14 cellular contexts compared by ENCODE assay signal in the genomic region with DNA sequence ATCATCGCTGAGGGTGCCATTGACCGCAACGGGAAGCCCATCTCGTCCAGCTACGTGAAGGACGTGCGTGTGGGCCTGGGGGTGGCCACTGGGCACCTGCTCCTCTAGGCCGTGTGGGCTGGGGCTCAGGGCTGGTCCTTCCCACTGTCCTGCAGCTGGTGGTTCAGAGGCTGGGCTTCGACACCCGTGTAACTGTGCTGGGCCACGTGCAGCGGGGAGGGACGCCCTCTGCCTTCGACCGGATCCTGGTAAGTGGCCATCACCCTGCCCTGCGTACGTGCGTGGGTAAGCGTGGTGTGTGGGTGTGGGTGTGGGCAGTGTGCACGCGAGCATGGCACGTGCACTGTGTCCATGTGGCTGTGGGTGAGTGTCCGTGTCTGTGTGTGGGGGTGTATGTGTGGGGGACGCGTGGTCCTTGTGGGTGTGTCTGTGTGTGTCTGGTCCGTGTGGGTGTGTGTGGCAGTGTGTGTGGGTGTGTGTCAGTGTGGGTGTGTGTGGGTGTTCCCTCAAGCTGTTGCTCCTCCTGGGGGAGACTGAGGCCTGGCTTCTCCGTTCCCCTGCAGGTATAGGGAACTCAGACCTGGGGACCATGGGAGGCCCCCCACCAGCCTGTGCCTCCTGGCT. TPM values are rescaled to one million over a fixed set of nuclear protein-coding genes. Genes with fewer than 3 reads are reported as not detected.
A peak's percentile ranks its signal among the peaks of the same experiment; 100 is the strongest.
DNase-seq lines count a peak whose midpoint lies in the region; ATAC-seq, FAIRE-seq and TF ChIP-seq lines count a peak whose summit lies in the region.
"Had no signal": no experiment of that assay in that cellular context is flagged by ENCODE, and none has a peak within 500 bp of the region (broad histone marks: within the 10 kb centered on the region; RNA-seq: fewer than 3 reads in every experiment).

No MANE protein-coding gene starts in this region.

- no peak for DNase-seq in HCT116 (ENCODE audit: low read depth, low spot score)
- DNase-seq in K562 (ENCODE audit: extremely low read depth in 1 of 4, low spot score in 3 of 4) = no peak
- DNase-seq in NCI-H1436 (lab: John Stamatoyannopoulos, UW) = no peak
- DNase-seq in NCI-H1417 (lab: John Stamatoyannopoulos, UW) = no peak
- DNase-seq: EL; Kasumi-1; left colon; NCI-H1436 treated with DMSO at 0.1 percent for 48 hours; NCI-H226; pancreas; stimulated activated CD4-positive, alpha-beta T cell treated with anti-CD3 and anti-CD28 coated beads, Interleukin-4, amount 100 ng/mL, for 4 hours; T-helper 1 cell had no signal

- H3K4me3 ChIP-seq in HCT116 (replicated peaks in 1 of 2; ENCODE audit: low read depth in 1 of 2, low read length in 2 of 2) (no peak overlapping the region), K562 (no peak overlapping the region)
- H3K4me3 ChIP-seq: pancreas, upper lobe of left lung had no signal

- H3K36me3 ChIP-seq in HCT116 (ENCODE audit: control insufficient read depth in 1 of 2, insufficient read depth in 2 of 2, low read length in 2 of 2) (peaks cover under 1 to 11% of the 10 kb centered on the region in 2 experiments; a peak in 2 of 4 replicates), K562 (ENCODE audit: control insufficient read depth, insufficient read depth, low read length) (peaks cover 76% of the 10 kb centered on the region; the same call in 2 of the 3 replicates)

- CTCF ChIA-PET in HCT116 (lab: Charles Lee) = no interaction called here
- CTCF ChIA-PET in K562 (lab: Yijun Ruan, JAX; ENCODE audit: low intra/inter-chr PET ratio) = no interaction called here

- H3K9me2 ChIP-seq in HCT116 (ENCODE audit: insufficient read depth) = no peaks in the 10 kb centered on the region

- H3K4me1 ChIP-seq in HCT116 (ENCODE audit: control insufficient read depth in 1 of 2, insufficient read depth in 2 of 2, low read length in 2 of 2) (no peaks in the 10 kb centered on the region), K562 (replicated peaks in 1 of 2; ENCODE audit: control insufficient read depth in 2 of 2, insufficient read depth in 2 of 2, low read length in 2 of 2) (peaks cover 0 to 29% of the 10 kb centered on the region in 2 experiments; a peak in 1 of 5 replicates)
- H3K4me1 ChIP-seq: pancreas, upper lobe of left lung had no signal

- no peak overlapping the region for H3K4me2 ChIP-seq in HCT116 (ENCODE audit: low read length)
- no peak overlapping the region for H3K4me2 ChIP-seq in K562 (ENCODE audit: insufficient read depth, low read length)

- no peaks in the 10 kb centered on the region for H3K9me1 ChIP-seq in K562 (ENCODE audit: control insufficient read depth, insufficient read depth, low read length)

- no peak for FAIRE-seq in K562 (lab: Jason Lieb, UNC)
- FAIRE-seq: pancreas had no signal

- in situ Hi-C loops in K562 (cut with MboI) = no loop called here

- intact Hi-C loops in HCT116 (cut with micrococcal nuclease) (no loop called here), K562 (cut with micrococcal nuclease) (no loop called here)

- TF ChIP-seq RAD21 in HCT116 (IDR thresholded peaks at IDR 0.05; ENCODE audit: low read depth) (no peak), K562 (CRISPR knock-in tag; conservative IDR thresholded peaks at IDR 0.05 in 1 of 2, IDR thresholded peaks at IDR 0.05 in 1 of 2) (no peak)

- H3K79me2 ChIP-seq in HCT116 (ENCODE audit: insufficient read depth, low read length) (no peaks in the 10 kb centered on the region), K562 (ENCODE audit: control insufficient read depth, insufficient read depth, low read length) (no peaks in the 10 kb centered on the region)

- no peak overlapping the region for H2AFZ ChIP-seq in HCT116 (ENCODE audit: low read depth, low read length, poor library complexity, severe bottlenecking)
- H2AFZ ChIP-seq in K562 (ENCODE audit: low read depth, low read length) = no peak overlapping the region

- TF ChIP-seq POLR2A in HCT116 (IDR thresholded peaks at IDR 0.05; ENCODE audit: borderline replicate concordance, extremely low read depth, insufficient read depth, insufficient read length) (no peak), K562 (conservative IDR thresholded peaks at IDR 0.05) (no peak)

- no peaks in the 10 kb centered on the region for H4K20me1 ChIP-seq in HCT116 (ENCODE audit: insufficient read depth)
- no peaks in the 10 kb centered on the region for H4K20me1 ChIP-seq in K562 (replicated peaks; ENCODE audit: control insufficient read depth, insufficient read depth, low read length)

- H3K9me3 ChIP-seq in HCT116 (ENCODE audit: control insufficient read depth in 1 of 2, insufficient read depth in 1 of 2, low read depth in 1 of 2, low read length in 2 of 2) (no peaks in the 10 kb centered on the region), K562 (replicated peaks; ENCODE audit: control insufficient read depth, insufficient read depth, low read depth, low read length) (no peaks in the 10 kb centered on the region)
- H3K9me3 ChIP-seq: pancreas, upper lobe of left lung had no signal

- no peak overlapping the region for H3K9ac ChIP-seq in HCT116 (ENCODE audit: low read length)
- H3K9ac ChIP-seq in K562 (ENCODE audit: insufficient read depth in 1 of 2, low read depth in 2 of 2, low read length in 2 of 2) = peak overlapping the region in 1 of 2 experiments; percentile 68; a peak in 1 of 4 replicates

- ATAC-seq in HCT116 (no peak), K562 (no peak)
- ATAC-seq: pancreas had no signal

- H3K27me3 ChIP-seq in HCT116 (ENCODE audit: insufficient read depth, low read length) = no peaks in the 10 kb centered on the region
- H3K27me3 ChIP-seq in K562 (ENCODE audit: control insufficient read depth in 2 of 2, insufficient read depth in 2 of 2, low read length in 2 of 2) = no peaks in the 10 kb centered on the region
- H3K27me3 ChIP-seq: pancreas, upper lobe of left lung had no signal

- RAD21 ChIA-PET in HCT116 (lab: Charles Lee; ENCODE audit: low non-redundant PET in 1 of 2, low total read pairs in 2 of 2, uncharacterized antibody in 2 of 2, unreplicated experiment in 2 of 2) = no interaction called here

- TF ChIP-seq EP300 in K562 (IDR thresholded peaks at IDR 0.05; ENCODE audit: low read length) = no peak

- BruUV-seq in HCT116 (replicated peaks; lab: Mats Ljungman, UMichigan) (no TSS peak), K562 (replicated peaks; lab: Mats Ljungman, UMichigan) (no TSS peak)

- 94% methylated on average over 26 of the region's 27 CpGs for WGBS in K562 (ENCODE audit: insufficient coverage, low coverage, missing lambda C conversion rate)

- POLR2A ChIA-PET in HCT116 (lab: Charles Lee) (no interaction called here), K562 (lab: Yijun Ruan, JAX) (interaction anchor here (0.8 to 1.7 kb wide), 2 partner anchors 13 to 22 kb away, joined by 3 to 8 read pairs; no protein-coding TSS in a partner anchor)

- TF ChIP-seq CTCF in HCT116 (IDR thresholded peaks at IDR 0.05 in 2 of 3, conservative IDR thresholded peaks at IDR 0.05 in 1 of 3; ENCODE audit: borderline replicate concordance in 1 of 3, insufficient read depth in 1 of 3, low read depth in 2 of 3, low read length in 2 of 3) (no peak), K562 (IDR thresholded peaks at IDR 0.05 in 2 of 3, conservative IDR thresholded peaks at IDR 0.05 in 1 of 3; ENCODE audit: insufficient read depth in 2 of 3, low read depth in 1 of 3, low read length in 3 of 3) (no peak)

- peak overlapping the region; percentile 14; the same call in 1 of the 2 replicates for H3K27ac ChIP-seq in HCT116 (ENCODE audit: low read depth, low read length)
- no peak overlapping the region for H3K27ac ChIP-seq in K562 (ENCODE audit: extremely low read depth, low read depth, low read length)
- H3K27ac ChIP-seq: pancreas, upper lobe of left lung had no signal

RNA-seq across cellular contexts. Expression of a gene that starts 16.5 kb away (rescaled TPM):
- 150 TPM for total RNA-seq in HCT116 (2021; ENCODE audit: unreplicated experiment)
- polyA plus RNA-seq in HCT116 (2012) = 202 and 254 TPM in 2 replicates
- total RNA-seq in K562 (2011; cell fraction: chromatin; rRNA removed; ENCODE audit: low replicate concordance) = 83.4 and 274 TPM in 2 replicates
- 193 and 201 TPM in 2 replicates for total RNA-seq in K562 (2011; cell fraction: nucleolus; rRNA removed)
- 97.9 and 105 TPM in 2 replicates for total RNA-seq in K562 (2011; cell fraction: nucleoplasm; rRNA removed)
- 86.9 and 98.3 TPM in 2 replicates for total RNA-seq in K562 (2014; rRNA removed)
- 13.8 and 22.2 TPM in 2 replicates for total RNA-seq in K562 (2014; rRNA removed; fragmentation: Illumina TruSeq; extraction: Trizol)
- 45.6 and 45.8 TPM in 2 replicates for total RNA-seq in K562 (2015; rRNA removed; fragmentation: Illumina TruSeq; extraction: Trizol)
- total RNA-seq in K562 (2021) = 108 and 124 TPM in 2 replicates
- 50.0 and 84.1 TPM in 2 replicates for polyA plus RNA-seq in K562 (2011; rRNA removed)
- polyA plus RNA-seq in K562 (2011; cell fraction: cytosol; rRNA removed) = 68.5 and 125 TPM in 2 replicates
- 244 and 346 TPM in 2 replicates for polyA plus RNA-seq in K562 (2011; cell fraction: nucleus; rRNA removed)
- 106 and 149 TPM in 2 replicates for polyA plus RNA-seq in K562 (2012)
- polyA plus RNA-seq in K562 (2014; fragmentation: Illumina TruSeq; extraction: Trizol) = 37.6 and 65.2 TPM in 2 replicates
- 1 to 10 TPM; 1.1 to 3.9 TPM for polyA plus RNA-seq in K562 (2014; fragmentation: Nextera tagmentation; extraction: Ambion mirVana)
- polyA plus RNA-seq in K562 (2014; rRNA removed) = 83.0 and 83.1 TPM in 2 replicates
- polyA minus RNA-seq in K562 (2011; rRNA and poly(A)+ RNA removed) = 29.0 and 37.5 TPM in 2 replicates
- polyA minus RNA-seq in K562 (2011; cell fraction: cytosol; rRNA and poly(A)+ RNA removed) = 63.7 and 76.3 TPM in 2 replicates
- polyA minus RNA-seq in K562 (2011; cell fraction: nucleus; rRNA and poly(A)+ RNA removed) = 42.3 and 49.5 TPM in 2 replicates

RNA-seq across cellular contexts. Expression of a gene that starts 22.8 kb away (rescaled TPM):
- total RNA-seq in HCT116 (2021; ENCODE audit: unreplicated experiment) (15.3 TPM), K562 (2014; rRNA removed) (12.6 and 17.3 TPM in 2 replicates), K562 (2014; rRNA removed; fragmentation: Illumina TruSeq; extraction: Trizol) (0.35 and 0.55 TPM in 2 replicates), K562 (2015; rRNA removed; fragmentation: Illumina TruSeq; extraction: Trizol) (2.6 and 2.7 TPM in 2 replicates), K562 (2021) (7.6 and 8.3 TPM in 2 replicates)
- polyA plus RNA-seq in HCT116 (2012) = 12.6 and 13.0 TPM in 2 replicates
- total RNA-seq in K562 (2011; cell fraction: chromatin; rRNA removed; ENCODE audit: low replicate concordance) = 10.0 and 50.7 TPM in 2 replicates
- total RNA-seq in K562 (2011; cell fraction: nucleolus; rRNA removed) = 29.3 and 41.0 TPM in 2 replicates
- total RNA-seq in K562 (2011; cell fraction: nucleoplasm; rRNA removed) = 13.9 and 21.2 TPM in 2 replicates
- polyA plus RNA-seq in K562 (2011; rRNA removed) (2.3 and 5.5 TPM in 2 replicates), K562 (2014; fragmentation: Illumina TruSeq; extraction: Trizol) (0.52 and 2.1 TPM in 2 replicates), K562 (2014; fragmentation: Nextera tagmentation; extraction: Ambion mirVana) (under 1 TPM; 0.07 to 0.18 TPM), K562 (2014; rRNA removed) (6.5 and 8.1 TPM in 2 replicates)
- 5.7 and 16.5 TPM in 2 replicates for polyA plus RNA-seq in K562 (2011; cell fraction: cytosol; rRNA removed)
- polyA plus RNA-seq in K562 (2011; cell fraction: nucleus; rRNA removed) = 37.7 and 66.6 TPM in 2 replicates
- 6.3 and 16.5 TPM in 2 replicates for polyA plus RNA-seq in K562 (2012)
- polyA minus RNA-seq in K562 (2011; rRNA and poly(A)+ RNA removed) = 0.57 and 0.91 TPM in 2 replicates
- 2.2 and 2.5 TPM in 2 replicates for polyA minus RNA-seq in K562 (2011; cell fraction: cytosol; rRNA and poly(A)+ RNA removed)
- polyA minus RNA-seq in K562 (2011; cell fraction: nucleus; rRNA and poly(A)+ RNA removed) = 9.4 and 10.2 TPM in 2 replicates

RNA-seq across cellular contexts. Expression of a gene that starts 30.7 kb away (rescaled TPM):
- not detected for total RNA-seq in HCT116 (2021; ENCODE audit: unreplicated experiment)
- polyA plus RNA-seq in HCT116 (2012) = 0.01 TPM in 1 of 2 replicates, not detected in the other
- 0.18 TPM in 1 of 2 replicates, not detected in the other for total RNA-seq in K562 (2011; cell fraction: chromatin; rRNA removed; ENCODE audit: low replicate concordance)
- not detected in 2 replicates for total RNA-seq in K562 (2011; cell fraction: nucleolus; rRNA removed)
- not detected in 2 replicates for total RNA-seq in K562 (2011; cell fraction: nucleoplasm; rRNA removed)
- not detected in 2 replicates for total RNA-seq in K562 (2014; rRNA removed)
- not detected in 2 replicates for total RNA-seq in K562 (2014; rRNA removed; fragmentation: Illumina TruSeq; extraction: Trizol)
- not detected in 2 replicates for total RNA-seq in K562 (2015; rRNA removed; fragmentation: Illumina TruSeq; extraction: Trizol)
- not detected in 2 replicates for total RNA-seq in K562 (2021)
- not detected in 2 replicates for polyA plus RNA-seq in K562 (2011; rRNA removed)
- polyA plus RNA-seq in K562 (2011; cell fraction: cytosol; rRNA removed) = not detected in 2 replicates
- not detected in 2 replicates for polyA plus RNA-seq in K562 (2011; cell fraction: nucleus; rRNA removed)
- 0.01 TPM in 1 of 2 replicates, not detected in the other for polyA plus RNA-seq in K562 (2012)
- polyA plus RNA-seq in K562 (2014; fragmentation: Illumina TruSeq; extraction: Trizol) = not detected in 2 replicates
- under 1 TPM in 1 of 2 experiments, not detected in 1; 0.01 TPM for polyA plus RNA-seq in K562 (2014; fragmentation: Nextera tagmentation; extraction: Ambion mirVana)
- polyA plus RNA-seq in K562 (2014; rRNA removed) = not detected in 2 replicates
- polyA minus RNA-seq in K562 (2011; rRNA and poly(A)+ RNA removed) = not detected in 2 replicates
- not detected in 2 replicates for polyA minus RNA-seq in K562 (2011; cell fraction: cytosol; rRNA and poly(A)+ RNA removed)
- not detected in 2 replicates for polyA minus RNA-seq in K562 (2011; cell fraction: nucleus; rRNA and poly(A)+ RNA removed)
- total RNA-seq: pancreas, skeletal muscle tissue, upper lobe of left lung had no signal

RNA-seq across cellular contexts. Expression of a gene that starts 37.0 kb away (rescaled TPM):
- 28.1 TPM for total RNA-seq in HCT116 (2021; ENCODE audit: unreplicated experiment)
- 15.6 and 17.9 TPM in 2 replicates for polyA plus RNA-seq in HCT116 (2012)
- total RNA-seq in K562 (2011; cell fraction: chromatin; rRNA removed; ENCODE audit: low replicate concordance) = 0.09 and 0.42 TPM in 2 replicates
- 0.13 and 0.17 TPM in 2 replicates for total RNA-seq in K562 (2011; cell fraction: nucleolus; rRNA removed)
- 0.29 and 0.38 TPM in 2 replicates for total RNA-seq in K562 (2011; cell fraction: nucleoplasm; rRNA removed)
- 1.5 and 2.1 TPM in 2 replicates for total RNA-seq in K562 (2014; rRNA removed)
- total RNA-seq in K562 (2014; rRNA removed; fragmentation: Illumina TruSeq; extraction: Trizol) = 0.29 and 0.33 TPM in 2 replicates
- total RNA-seq in K562 (2015; rRNA removed; fragmentation: Illumina TruSeq; extraction: Trizol) = 2.0 and 2.2 TPM in 2 replicates
- total RNA-seq in K562 (2021) = 1.9 and 2.1 TPM in 2 replicates
- 0.34 and 0.36 TPM in 2 replicates for polyA plus RNA-seq in K562 (2011; rRNA removed)
- polyA plus RNA-seq in K562 (2011; cell fraction: cytosol; rRNA removed) = 0.40 and 1.3 TPM in 2 replicates
- 0.45 and 0.75 TPM in 2 replicates for polyA plus RNA-seq in K562 (2011; cell fraction: nucleus; rRNA removed)
- 2.1 and 3.8 TPM in 2 replicates for polyA plus RNA-seq in K562 (2012)
- polyA plus RNA-seq in K562 (2014; fragmentation: Illumina TruSeq; extraction: Trizol) = 0.98 and 1.7 TPM in 2 replicates
- not detected for polyA plus RNA-seq in K562 (2014; fragmentation: Nextera tagmentation; extraction: Ambion mirVana)
- polyA plus RNA-seq in K562 (2014; rRNA removed) = 0.82 and 2.0 TPM in 2 replicates
- 0.11 and 0.36 TPM in 2 replicates for polyA minus RNA-seq in K562 (2011; rRNA and poly(A)+ RNA removed)
- polyA minus RNA-seq in K562 (2011; cell fraction: cytosol; rRNA and poly(A)+ RNA removed) = 0.64 and 1.7 TPM in 2 replicates
- 0.33 and 0.54 TPM in 2 replicates for polyA minus RNA-seq in K562 (2011; cell fraction: nucleus; rRNA and poly(A)+ RNA removed)

RNA-seq across cellular contexts. Expression of a gene that starts 54.7 kb away (rescaled TPM):
- total RNA-seq in HCT116 (2021; ENCODE audit: unreplicated experiment) (not detected), K562 (2014; rRNA removed) (0.12 TPM in 1 of 2 replicates, not detected in the other), K562 (2014; rRNA removed; fragmentation: Illumina TruSeq; extraction: Trizol) (not detected in 2 replicates), K562 (2015; rRNA removed; fragmentation: Illumina TruSeq; extraction: Trizol) (not detected in 2 replicates), K562 (2021) (not detected in 2 replicates)
- not detected in 2 replicates for polyA plus RNA-seq in HCT116 (2012)
- total RNA-seq in K562 (2011; cell fraction: chromatin; rRNA removed; ENCODE audit: low replicate concordance) = not detected in 2 replicates
- not detected in 2 replicates for total RNA-seq in K562 (2011; cell fraction: nucleolus; rRNA removed)
- not detected in 2 replicates for total RNA-seq in K562 (2011; cell fraction: nucleoplasm; rRNA removed)
- polyA plus RNA-seq in K562 (2011; rRNA removed) (0.09 TPM in 1 of 2 replicates, not detected in the other), K562 (2014; fragmentation: Illumina TruSeq; extraction: Trizol) (not detected in 2 replicates), K562 (2014; fragmentation: Nextera tagmentation; extraction: Ambion mirVana) (not detected), K562 (2014; rRNA removed) (0.08 TPM in 1 of 2 replicates, not detected in the other)
- polyA plus RNA-seq in K562 (2011; cell fraction: cytosol; rRNA removed) = not detected in 2 replicates
- polyA plus RNA-seq in K562 (2011; cell fraction: nucleus; rRNA removed) = 0.40 TPM in 1 of 2 replicates, not detected in the other
- not detected in 2 replicates for polyA plus RNA-seq in K562 (2012)
- polyA minus RNA-seq in K562 (2011; rRNA and poly(A)+ RNA removed) = not detected in 2 replicates
- not detected in 2 replicates for polyA minus RNA-seq in K562 (2011; cell fraction: cytosol; rRNA and poly(A)+ RNA removed)
- not detected in 2 replicates for polyA minus RNA-seq in K562 (2011; cell fraction: nucleus; rRNA and poly(A)+ RNA removed)
- total RNA-seq: left colon, pancreas, skeletal muscle tissue, upper lobe of left lung had no signal
- polyA plus RNA-seq: pancreas had no signal
